Comparison of ENCODE assay signal across 1 cellular context in the genomic region with DNA sequence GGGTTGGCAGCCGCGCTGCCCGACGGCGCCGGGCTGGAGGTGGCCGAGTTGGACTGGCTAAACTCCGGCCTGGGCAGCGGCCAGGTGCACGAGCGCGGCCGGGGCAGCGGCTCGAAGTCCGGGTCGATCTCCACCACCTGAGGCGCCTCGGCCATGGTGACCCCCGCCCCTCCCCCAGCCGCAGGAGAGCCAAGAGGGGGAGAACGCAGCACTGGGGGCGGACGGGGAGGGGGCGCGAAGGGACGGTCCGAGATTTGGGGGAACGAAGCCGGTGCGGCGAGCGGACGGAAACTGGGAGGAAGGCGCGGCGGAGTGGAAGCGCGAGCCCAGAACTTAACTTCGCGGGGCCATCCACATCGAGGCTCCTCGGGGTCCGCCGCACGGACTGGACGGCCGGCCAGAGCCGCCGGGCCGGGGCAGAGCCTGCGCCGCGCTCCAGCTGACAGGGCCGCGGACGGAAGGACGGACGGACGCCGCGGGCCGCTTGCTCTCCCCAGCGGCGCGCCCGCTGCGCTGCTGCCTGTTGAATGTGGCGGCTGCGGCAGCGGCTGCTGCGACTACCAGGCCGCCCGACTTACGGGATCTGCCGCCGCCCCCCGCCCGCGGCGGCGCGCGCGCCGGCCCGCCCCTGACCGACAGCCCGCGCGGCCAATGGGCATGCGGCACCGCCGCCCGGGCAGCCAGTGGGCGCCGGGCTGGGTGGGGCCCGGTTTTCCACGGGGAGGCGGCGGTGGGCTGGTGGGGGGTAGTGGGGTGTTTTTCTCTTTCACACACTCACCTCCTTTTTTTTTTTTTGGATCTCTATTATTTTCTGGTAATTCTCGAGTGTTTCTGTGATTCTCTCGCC.
TF ChIP-seq lines count a peak whose summit lies in the region.

A gene (minus strand): TSS at position 584 of the 847 bp plus-strand sequence. CDS start 429 bp downstream, at position 155.

TF ChIP-seq in HepG2, 621 proteins besides CTCF, POLR2A, EP300 and RAD21 (continued from another document and continues in another):
- TF ChIP-seq ZNF724P (CRISPR knock-in tag; IDR thresholded peaks at IDR 0.05; ENCODE audit: borderline replicate concordance): no peak
- TF ChIP-seq TBP (CRISPR knock-in tag; IDR thresholded peaks at IDR 0.05): no peak
- TF ChIP-seq, protein P1, sequence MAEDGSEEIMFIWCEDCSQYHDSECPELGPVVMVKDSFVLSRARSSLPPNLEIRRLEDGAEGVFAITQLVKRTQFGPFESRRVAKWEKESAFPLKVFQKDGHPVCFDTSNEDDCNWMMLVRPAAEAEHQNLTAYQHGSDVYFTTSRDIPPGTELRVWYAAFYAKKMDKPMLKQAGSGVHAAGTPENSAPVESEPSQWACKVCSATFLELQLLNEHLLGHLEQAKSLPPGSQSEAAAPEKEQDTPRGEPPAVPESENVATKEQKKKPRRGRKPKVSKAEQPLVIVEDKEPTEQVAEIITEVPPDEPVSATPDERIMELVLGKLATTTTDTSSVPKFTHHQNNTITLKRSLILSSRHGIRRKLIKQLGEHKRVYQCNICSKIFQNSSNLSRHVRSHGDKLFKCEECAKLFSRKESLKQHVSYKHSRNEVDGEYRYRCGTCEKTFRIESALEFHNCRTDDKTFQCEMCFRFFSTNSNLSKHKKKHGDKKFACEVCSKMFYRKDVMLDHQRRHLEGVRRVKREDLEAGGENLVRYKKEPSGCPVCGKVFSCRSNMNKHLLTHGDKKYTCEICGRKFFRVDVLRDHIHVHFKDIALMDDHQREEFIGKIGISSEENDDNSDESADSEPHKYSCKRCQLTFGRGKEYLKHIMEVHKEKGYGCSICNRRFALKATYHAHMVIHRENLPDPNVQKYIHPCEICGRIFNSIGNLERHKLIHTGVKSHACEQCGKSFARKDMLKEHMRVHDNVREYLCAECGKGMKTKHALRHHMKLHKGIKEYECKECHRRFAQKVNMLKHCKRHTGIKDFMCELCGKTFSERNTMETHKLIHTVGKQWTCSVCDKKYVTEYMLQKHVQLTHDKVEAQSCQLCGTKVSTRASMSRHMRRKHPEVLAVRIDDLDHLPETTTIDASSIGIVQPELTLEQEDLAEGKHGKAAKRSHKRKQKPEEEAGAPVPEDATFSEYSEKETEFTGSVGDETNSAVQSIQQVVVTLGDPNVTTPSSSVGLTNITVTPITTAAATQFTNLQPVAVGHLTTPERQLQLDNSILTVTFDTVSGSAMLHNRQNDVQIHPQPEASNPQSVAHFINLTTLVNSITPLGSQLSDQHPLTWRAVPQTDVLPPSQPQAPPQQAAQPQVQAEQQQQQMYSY (CRISPR knock-in tag; IDR thresholded peaks at IDR 0.05): no peak
- no peak for TF ChIP-seq MTF2 (CRISPR knock-in tag; IDR thresholded peaks at IDR 0.05; ENCODE audit: borderline replicate concordance)
- no peak for TF ChIP-seq ZNF839 (CRISPR knock-in tag; IDR thresholded peaks at IDR 0.05; ENCODE audit: borderline replicate concordance)
- TF ChIP-seq HDAC2 (CRISPR knock-in tag; IDR thresholded peaks at IDR 0.05): no peak
- peak; percentile 90 for TF ChIP-seq ZNF709 (CRISPR knock-in tag; IDR thresholded peaks at IDR 0.05)
- no peak for TF ChIP-seq NCOA5 (CRISPR knock-in tag; IDR thresholded peaks at IDR 0.05)
- TF ChIP-seq ZNF251 (CRISPR knock-in tag; IDR thresholded peaks at IDR 0.05): no peak
- no peak for TF ChIP-seq SUZ12 (IDR thresholded peaks at IDR 0.05; ENCODE audit: low read depth, low read length)
- TF ChIP-seq, protein P2, sequence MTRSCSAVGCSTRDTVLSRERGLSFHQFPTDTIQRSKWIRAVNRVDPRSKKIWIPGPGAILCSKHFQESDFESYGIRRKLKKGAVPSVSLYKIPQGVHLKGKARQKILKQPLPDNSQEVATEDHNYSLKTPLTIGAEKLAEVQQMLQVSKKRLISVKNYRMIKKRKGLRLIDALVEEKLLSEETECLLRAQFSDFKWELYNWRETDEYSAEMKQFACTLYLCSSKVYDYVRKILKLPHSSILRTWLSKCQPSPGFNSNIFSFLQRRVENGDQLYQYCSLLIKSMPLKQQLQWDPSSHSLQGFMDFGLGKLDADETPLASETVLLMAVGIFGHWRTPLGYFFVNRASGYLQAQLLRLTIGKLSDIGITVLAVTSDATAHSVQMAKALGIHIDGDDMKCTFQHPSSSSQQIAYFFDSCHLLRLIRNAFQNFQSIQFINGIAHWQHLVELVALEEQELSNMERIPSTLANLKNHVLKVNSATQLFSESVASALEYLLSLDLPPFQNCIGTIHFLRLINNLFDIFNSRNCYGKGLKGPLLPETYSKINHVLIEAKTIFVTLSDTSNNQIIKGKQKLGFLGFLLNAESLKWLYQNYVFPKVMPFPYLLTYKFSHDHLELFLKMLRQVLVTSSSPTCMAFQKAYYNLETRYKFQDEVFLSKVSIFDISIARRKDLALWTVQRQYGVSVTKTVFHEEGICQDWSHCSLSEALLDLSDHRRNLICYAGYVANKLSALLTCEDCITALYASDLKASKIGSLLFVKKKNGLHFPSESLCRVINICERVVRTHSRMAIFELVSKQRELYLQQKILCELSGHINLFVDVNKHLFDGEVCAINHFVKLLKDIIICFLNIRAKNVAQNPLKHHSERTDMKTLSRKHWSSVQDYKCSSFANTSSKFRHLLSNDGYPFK (CRISPR knock-in tag; IDR thresholded peaks at IDR 0.05; ENCODE audit: borderline replicate concordance): no peak
- no peak for TF ChIP-seq NKX3-1 (CRISPR knock-in tag; IDR thresholded peaks at IDR 0.05)
- TF ChIP-seq, protein P3, sequence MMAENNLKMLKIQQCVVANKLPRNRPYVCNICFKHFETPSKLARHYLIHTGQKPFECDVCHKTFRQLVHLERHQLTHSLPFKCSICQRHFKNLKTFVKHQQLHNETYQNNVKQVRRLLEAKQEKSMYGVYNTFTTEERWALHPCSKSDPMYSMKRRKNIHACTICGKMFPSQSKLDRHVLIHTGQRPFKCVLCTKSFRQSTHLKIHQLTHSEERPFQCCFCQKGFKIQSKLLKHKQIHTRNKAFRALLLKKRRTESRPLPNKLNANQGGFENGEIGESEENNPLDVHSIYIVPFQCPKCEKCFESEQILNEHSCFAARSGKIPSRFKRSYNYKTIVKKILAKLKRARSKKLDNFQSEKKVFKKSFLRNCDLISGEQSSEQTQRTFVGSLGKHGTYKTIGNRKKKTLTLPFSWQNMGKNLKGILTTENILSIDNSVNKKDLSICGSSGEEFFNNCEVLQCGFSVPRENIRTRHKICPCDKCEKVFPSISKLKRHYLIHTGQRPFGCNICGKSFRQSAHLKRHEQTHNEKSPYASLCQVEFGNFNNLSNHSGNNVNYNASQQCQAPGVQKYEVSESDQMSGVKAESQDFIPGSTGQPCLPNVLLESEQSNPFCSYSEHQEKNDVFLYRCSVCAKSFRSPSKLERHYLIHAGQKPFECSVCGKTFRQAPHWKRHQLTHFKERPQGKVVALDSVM (CRISPR knock-in tag; IDR thresholded peaks at IDR 0.05): 0 out of 2 replicates have a peak, but pooled peaks have one; percentile 9
- TF ChIP-seq FLYWCH1 (CRISPR knock-in tag; IDR thresholded peaks at IDR 0.05): no peak
- no peak for TF ChIP-seq CHD2 (IDR thresholded peaks at IDR 0.05; ENCODE audit: low read depth, low read length)
- TF ChIP-seq IKZF1 (IDR thresholded peaks at IDR 0.05): no peak
- no peak for TF ChIP-seq ZNF260 (CRISPR knock-in tag; IDR thresholded peaks at IDR 0.05; ENCODE audit: borderline replicate concordance, low read depth)
- no peak for TF ChIP-seq GABPA (IDR thresholded peaks at IDR 0.05; ENCODE audit: low read depth, low read length)
- TF ChIP-seq GABPA (CRISPR knock-in tag; IDR thresholded peaks at IDR 0.05; ENCODE audit: low read depth): no peak
- TF ChIP-seq ZNF672 (CRISPR knock-in tag; IDR thresholded peaks at IDR 0.05): no peak
- TF ChIP-seq, protein P4, sequence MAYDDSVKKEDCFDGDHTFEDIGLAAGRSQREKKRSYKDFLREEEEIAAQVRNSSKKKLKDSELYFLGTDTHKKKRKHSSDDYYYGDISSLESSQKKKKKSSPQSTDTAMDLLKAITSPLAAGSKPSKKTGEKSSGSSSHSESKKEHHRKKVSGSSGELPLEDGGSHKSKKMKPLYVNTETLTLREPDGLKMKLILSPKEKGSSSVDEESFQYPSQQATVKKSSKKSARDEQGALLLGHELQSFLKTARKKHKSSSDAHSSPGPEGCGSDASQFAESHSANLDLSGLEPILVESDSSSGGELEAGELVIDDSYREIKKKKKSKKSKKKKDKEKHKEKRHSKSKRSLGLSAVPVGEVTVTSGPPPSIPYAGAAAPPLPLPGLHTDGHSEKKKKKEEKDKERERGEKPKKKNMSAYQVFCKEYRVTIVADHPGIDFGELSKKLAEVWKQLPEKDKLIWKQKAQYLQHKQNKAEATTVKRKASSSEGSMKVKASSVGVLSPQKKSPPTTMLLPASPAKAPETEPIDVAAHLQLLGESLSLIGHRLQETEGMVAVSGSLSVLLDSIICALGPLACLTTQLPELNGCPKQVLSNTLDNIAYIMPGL (CRISPR knock-in tag; IDR thresholded peaks at IDR 0.05; ENCODE audit: borderline replicate concordance in 1 of 2, low read depth in 1 of 2): peak; percentile 19 to 83; a peak in 3 of 4 replicates
- TF ChIP-seq ERF (CRISPR knock-in tag; IDR thresholded peaks at IDR 0.05): no peak
- TF ChIP-seq, protein P5, sequence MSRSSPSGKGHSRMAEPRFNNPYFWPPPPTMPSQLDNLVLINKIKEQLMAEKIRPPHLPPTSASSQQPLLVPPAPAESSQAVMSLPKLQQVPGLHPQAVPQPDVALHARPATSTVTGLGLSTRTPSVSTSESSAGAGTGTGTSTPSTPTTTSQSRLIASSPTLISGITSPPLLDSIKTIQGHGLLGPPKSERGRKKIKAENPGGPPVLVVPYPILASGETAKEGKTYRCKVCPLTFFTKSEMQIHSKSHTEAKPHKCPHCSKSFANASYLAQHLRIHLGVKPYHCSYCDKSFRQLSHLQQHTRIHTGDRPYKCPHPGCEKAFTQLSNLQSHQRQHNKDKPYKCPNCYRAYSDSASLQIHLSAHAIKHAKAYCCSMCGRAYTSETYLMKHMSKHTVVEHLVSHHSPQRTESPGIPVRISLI (CRISPR knock-in tag; IDR thresholded peaks at IDR 0.05; ENCODE audit: borderline replicate concordance): no peak; the same call in 1 of the 2 replicates
- TF ChIP-seq TSC22D2 (CRISPR knock-in tag; IDR thresholded peaks at IDR 0.05; ENCODE audit: borderline replicate concordance): no peak; the same call in 1 of the 2 replicates
- peak; percentile 75 for TF ChIP-seq ZFX (CRISPR knock-in tag; IDR thresholded peaks at IDR 0.05; ENCODE audit: low read depth)
- TF ChIP-seq, protein P6, sequence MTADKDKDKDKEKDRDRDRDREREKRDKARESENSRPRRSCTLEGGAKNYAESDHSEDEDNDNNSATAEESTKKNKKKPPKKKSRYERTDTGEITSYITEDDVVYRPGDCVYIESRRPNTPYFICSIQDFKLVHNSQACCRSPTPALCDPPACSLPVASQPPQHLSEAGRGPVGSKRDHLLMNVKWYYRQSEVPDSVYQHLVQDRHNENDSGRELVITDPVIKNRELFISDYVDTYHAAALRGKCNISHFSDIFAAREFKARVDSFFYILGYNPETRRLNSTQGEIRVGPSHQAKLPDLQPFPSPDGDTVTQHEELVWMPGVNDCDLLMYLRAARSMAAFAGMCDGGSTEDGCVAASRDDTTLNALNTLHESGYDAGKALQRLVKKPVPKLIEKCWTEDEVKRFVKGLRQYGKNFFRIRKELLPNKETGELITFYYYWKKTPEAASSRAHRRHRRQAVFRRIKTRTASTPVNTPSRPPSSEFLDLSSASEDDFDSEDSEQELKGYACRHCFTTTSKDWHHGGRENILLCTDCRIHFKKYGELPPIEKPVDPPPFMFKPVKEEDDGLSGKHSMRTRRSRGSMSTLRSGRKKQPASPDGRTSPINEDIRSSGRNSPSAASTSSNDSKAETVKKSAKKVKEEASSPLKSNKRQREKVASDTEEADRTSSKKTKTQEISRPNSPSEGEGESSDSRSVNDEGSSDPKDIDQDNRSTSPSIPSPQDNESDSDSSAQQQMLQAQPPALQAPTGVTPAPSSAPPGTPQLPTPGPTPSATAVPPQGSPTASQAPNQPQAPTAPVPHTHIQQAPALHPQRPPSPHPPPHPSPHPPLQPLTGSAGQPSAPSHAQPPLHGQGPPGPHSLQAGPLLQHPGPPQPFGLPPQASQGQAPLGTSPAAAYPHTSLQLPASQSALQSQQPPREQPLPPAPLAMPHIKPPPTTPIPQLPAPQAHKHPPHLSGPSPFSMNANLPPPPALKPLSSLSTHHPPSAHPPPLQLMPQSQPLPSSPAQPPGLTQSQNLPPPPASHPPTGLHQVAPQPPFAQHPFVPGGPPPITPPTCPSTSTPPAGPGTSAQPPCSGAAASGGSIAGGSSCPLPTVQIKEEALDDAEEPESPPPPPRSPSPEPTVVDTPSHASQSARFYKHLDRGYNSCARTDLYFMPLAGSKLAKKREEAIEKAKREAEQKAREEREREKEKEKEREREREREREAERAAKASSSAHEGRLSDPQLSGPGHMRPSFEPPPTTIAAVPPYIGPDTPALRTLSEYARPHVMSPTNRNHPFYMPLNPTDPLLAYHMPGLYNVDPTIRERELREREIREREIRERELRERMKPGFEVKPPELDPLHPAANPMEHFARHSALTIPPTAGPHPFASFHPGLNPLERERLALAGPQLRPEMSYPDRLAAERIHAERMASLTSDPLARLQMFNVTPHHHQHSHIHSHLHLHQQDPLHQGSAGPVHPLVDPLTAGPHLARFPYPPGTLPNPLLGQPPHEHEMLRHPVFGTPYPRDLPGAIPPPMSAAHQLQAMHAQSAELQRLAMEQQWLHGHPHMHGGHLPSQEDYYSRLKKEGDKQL (CRISPR knock-in tag; IDR thresholded peaks at IDR 0.05; ENCODE audit: low read depth): no peak
- peak; percentile 21; the same call in 1 of the 2 replicates for TF ChIP-seq GABPB1 (CRISPR knock-in tag; IDR thresholded peaks at IDR 0.05)
- TF ChIP-seq JDP2 (CRISPR knock-in tag; IDR thresholded peaks at IDR 0.05; ENCODE audit: borderline replicate concordance): no peak
- TF ChIP-seq SAP130 (CRISPR knock-in tag; IDR thresholded peaks at IDR 0.05; ENCODE audit: low read depth): peak; percentile 74
- TF ChIP-seq CCAR2 (optimal IDR thresholded peaks at IDR 0.05; ENCODE audit: low read depth, low read length): no peak
- TF ChIP-seq, protein P7, sequence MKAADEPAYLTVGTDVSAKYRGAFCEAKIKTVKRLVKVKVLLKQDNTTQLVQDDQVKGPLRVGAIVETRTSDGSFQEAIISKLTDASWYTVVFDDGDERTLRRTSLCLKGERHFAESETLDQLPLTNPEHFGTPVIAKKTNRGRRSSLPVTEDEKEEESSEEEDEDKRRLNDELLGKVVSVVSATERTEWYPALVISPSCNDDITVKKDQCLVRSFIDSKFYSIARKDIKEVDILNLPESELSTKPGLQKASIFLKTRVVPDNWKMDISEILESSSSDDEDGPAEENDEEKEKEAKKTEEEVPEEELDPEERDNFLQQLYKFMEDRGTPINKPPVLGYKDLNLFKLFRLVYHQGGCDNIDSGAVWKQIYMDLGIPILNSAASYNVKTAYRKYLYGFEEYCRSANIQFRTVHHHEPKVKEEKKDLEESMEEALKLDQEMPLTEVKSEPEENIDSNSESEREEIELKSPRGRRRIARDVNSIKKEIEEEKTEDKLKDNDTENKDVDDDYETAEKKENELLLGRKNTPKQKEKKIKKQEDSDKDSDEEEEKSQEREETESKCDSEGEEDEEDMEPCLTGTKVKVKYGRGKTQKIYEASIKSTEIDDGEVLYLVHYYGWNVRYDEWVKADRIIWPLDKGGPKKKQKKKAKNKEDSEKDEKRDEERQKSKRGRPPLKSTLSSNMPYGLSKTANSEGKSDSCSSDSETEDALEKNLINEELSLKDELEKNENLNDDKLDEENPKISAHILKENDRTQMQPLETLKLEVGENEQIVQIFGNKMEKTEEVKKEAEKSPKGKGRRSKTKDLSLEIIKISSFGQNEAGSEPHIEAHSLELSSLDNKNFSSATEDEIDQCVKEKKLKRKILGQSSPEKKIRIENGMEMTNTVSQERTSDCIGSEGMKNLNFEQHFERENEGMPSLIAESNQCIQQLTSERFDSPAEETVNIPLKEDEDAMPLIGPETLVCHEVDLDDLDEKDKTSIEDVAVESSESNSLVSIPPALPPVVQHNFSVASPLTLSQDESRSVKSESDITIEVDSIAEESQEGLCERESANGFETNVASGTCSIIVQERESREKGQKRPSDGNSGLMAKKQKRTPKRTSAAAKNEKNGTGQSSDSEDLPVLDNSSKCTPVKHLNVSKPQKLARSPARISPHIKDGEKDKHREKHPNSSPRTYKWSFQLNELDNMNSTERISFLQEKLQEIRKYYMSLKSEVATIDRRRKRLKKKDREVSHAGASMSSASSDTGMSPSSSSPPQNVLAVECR (CRISPR knock-in tag; IDR thresholded peaks at IDR 0.05; ENCODE audit: borderline replicate concordance): peak; percentile 83
